In the genomic region with DNA sequence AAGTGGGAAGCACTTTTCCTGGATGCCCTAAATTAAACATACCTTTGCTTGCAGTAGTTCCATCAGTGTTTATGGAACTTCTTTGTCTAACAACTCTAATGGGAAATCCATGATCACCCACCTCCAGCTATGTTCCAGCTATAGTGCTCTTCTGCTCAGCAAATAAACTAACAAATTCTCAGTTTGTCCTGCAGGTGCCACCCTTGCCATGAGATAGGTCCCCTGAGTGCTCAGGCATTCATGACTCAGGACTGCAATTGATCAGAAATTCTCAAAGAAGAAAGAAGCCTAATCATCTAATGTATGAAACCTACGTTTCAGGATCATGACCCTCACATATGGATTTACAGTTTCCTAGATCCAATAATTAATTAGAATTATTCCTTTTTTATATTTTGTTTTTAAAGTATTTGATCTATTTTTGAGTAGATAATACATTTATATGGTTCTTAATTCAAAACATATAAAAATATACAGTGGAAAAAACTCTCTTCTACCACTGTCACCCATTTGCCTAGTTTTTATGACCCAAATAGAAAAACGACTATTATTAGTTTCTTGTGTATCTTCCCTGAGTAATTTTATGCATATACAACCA, we compare ENCODE assay signal across 1 cellular context.
TF ChIP-seq lines count a peak whose summit lies in the region.

No MANE protein-coding gene starts in this region.

TF ChIP-seq in GM23338, 12 proteins besides CTCF, POLR2A, EP300 and RAD21 (continued from another document):
- no peak for TF ChIP-seq ZNF331 (CRISPR knock-in tag; IDR thresholded peaks at IDR 0.05; ENCODE audit: low read depth)
- no peak for TF ChIP-seq EZH2phosphoT487 (IDR thresholded peaks at IDR 0.05; ENCODE audit: unreplicated experiment)
- no peak for TF ChIP-seq CREB1 (CRISPR knock-in tag; IDR thresholded peaks at IDR 0.05; ENCODE audit: low read depth)
- TF ChIP-seq NANOG (IDR thresholded peaks at IDR 0.05; ENCODE audit: borderline replicate concordance), result no peak
TF ChIP-seq in GM23338: peak in this region for 0.
